In the genomic region with DNA sequence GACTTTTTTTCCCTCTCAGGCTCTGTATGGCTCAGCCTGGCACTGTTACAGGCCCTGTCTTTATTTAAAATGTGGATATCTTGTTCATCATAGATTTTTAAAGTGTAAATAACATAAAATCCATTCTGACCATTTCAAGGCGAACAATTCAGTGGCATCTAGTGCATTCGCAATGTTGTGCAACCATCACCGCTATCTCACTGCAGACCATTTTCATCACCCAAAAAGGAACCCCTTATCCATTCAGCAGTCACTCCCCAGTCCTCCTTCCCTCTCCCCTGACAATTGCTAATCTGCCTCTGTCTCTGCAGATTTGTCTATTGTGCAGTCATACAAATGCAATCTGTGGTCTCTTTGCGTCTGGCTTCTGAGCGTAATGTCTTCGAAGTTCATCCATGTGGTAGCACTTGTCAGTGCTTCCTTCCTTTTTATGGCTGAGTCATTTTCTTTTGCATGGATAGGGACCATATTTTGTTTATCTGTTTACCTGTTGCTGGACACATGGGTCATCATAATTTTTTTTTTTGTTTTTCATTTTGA, we compare ENCODE assay signal across 29 cellular contexts.
"Had no signal": no experiment of that assay in that cellular context is flagged by ENCODE, and none has a peak within 500 bp of the region (broad histone marks: within the 10 kb centered on the region; RNA-seq: fewer than 3 reads in every experiment).

No MANE protein-coding gene starts in this region.

- H2AFZ ChIP-seq: parathyroid adenoma had no signal

- H3K79me2 ChIP-seq: parathyroid adenoma had no signal

- H3K27ac Mint-ChIP-seq: natural killer cell treated with Interleukin-12 subunit alpha and Interleukin-12 subunit beta and Interleukin-15 and Interleukin-18, amount 100 ng/mL, for 72 hours; nephron progenitor cell; progenitor cell of endocrine pancreas; stimulated activated effector memory CD8-positive, alpha-beta T cell treated with anti-CD3 and anti-CD28 coated beads, Interleukin-12 subunit alpha, Interleukin-12 subunit beta, amount 100 ng/mL, for 72 hours; stimulated activated naive B cell treated with anti-CD40 and anti-IgM and Interleukin-4, amounts not matched to agents 10 μg/mL and 1 μg/mL and 100 μg/mL, for 72 hours; stimulated activated naive CD8-positive, alpha-beta T cell treated with anti-CD3 and anti-CD28 coated beads, Interleukin-15, Interleukin-2, amounts not matched to agents 100 ng/mL and 50 ng/mL, for 24 hours had no signal

- H3K4me3 ChIP-seq: ovary, psoas muscle, right lobe of liver, sigmoid colon, stomach, thoracic aorta, thyroid gland, tibial nerve, upper lobe of left lung, vagina had no signal

- H3K9me3 ChIP-seq: ovary, right lobe of liver, thyroid gland, vagina had no signal

- H3K4me3 Mint-ChIP-seq: natural killer cell treated with Interleukin-12 subunit alpha and Interleukin-12 subunit beta and Interleukin-15 and Interleukin-18, amount 100 ng/mL, for 72 hours; nephron progenitor cell; neural crest cell; stimulated activated effector memory CD8-positive, alpha-beta T cell treated with anti-CD3 and anti-CD28 coated beads, Interleukin-12 subunit alpha, Interleukin-12 subunit beta, amount 100 ng/mL, for 72 hours; stimulated activated naive B cell treated with anti-CD40 and anti-IgM and Interleukin-4, amounts not matched to agents 10 μg/mL and 1 μg/mL and 100 μg/mL, for 72 hours; stimulated activated naive CD8-positive, alpha-beta T cell treated with anti-CD3 and anti-CD28 coated beads, Interleukin-15, Interleukin-2, amounts not matched to agents 100 ng/mL and 50 ng/mL, for 24 hours had no signal

- H3K27ac ChIP-seq: ovary, parathyroid adenoma, psoas muscle, right lobe of liver, sigmoid colon, stomach, thoracic aorta, thyroid gland, tibial nerve, upper lobe of left lung, vagina had no signal

- H3K9me3 Mint-ChIP-seq: neural crest cell had no signal

- DNase-seq: nephron progenitor cell; occipital lobe; ovary; posterior cingulate gyrus; psoas muscle; right cardiac atrium; right lobe of liver; sigmoid colon; small intestine; stimulated activated CD4-positive, alpha-beta T cell treated with anti-CD3 and anti-CD28 coated beads, Interleukin-15, amount 100 ng/mL, for 24 hours; stimulated activated CD4-positive, alpha-beta T cell treated with anti-CD3 and anti-CD28 coated beads, Interleukin-2, amount 100 ng/mL, for 24 hours; stimulated activated CD4-positive, alpha-beta T cell treated with anti-CD3 and anti-CD28 coated beads, Interleukin-2, amount 100 ng/mL, for 48 hours; stimulated activated CD4-positive, alpha-beta T cell treated with anti-CD3 and anti-CD28 coated beads, Interleukin-4, amount 100 ng/mL, for 24 hours; stimulated activated naive B cell treated with anti-CD40 and anti-IgM and Interleukin-4, amounts not matched to agents 10 μg/mL and 1 μg/mL and 100 μg/mL, for 72 hours; stimulated activated naive CD4-positive, alpha-beta T cell treated with Interleukin-2 at 50 U/mL for 16 hours; stomach; thyroid gland; trophoblast cell; upper lobe of left lung had no signal

- H3K4me1 Mint-ChIP-seq: neural crest cell; stimulated activated effector memory CD8-positive, alpha-beta T cell treated with anti-CD3 and anti-CD28 coated beads, Interleukin-12 subunit alpha, Interleukin-12 subunit beta, amount 100 ng/mL, for 72 hours; stimulated activated naive B cell treated with anti-CD40 and anti-IgM and Interleukin-4, amounts not matched to agents 10 μg/mL and 1 μg/mL and 100 μg/mL, for 72 hours had no signal

- H3K36me3 ChIP-seq: ovary, right lobe of liver, sigmoid colon, stomach, thoracic aorta, thyroid gland, tibial nerve, upper lobe of left lung, vagina had no signal

- H3K27me3 ChIP-seq: ovary, right lobe of liver, thyroid gland, tibial nerve, upper lobe of left lung, vagina had no signal

- H3K4me1 ChIP-seq: parathyroid adenoma, psoas muscle, right lobe of liver, sigmoid colon, stomach, thyroid gland, tibial nerve, upper lobe of left lung, vagina had no signal

- H3K9ac ChIP-seq: parathyroid adenoma had no signal

- H3K36me3 Mint-ChIP-seq: natural killer cell treated with Interleukin-12 subunit alpha and Interleukin-12 subunit beta and Interleukin-15 and Interleukin-18, amount 100 ng/mL, for 72 hours; stimulated activated effector memory CD8-positive, alpha-beta T cell treated with anti-CD3 and anti-CD28 coated beads, Interleukin-12 subunit alpha, Interleukin-12 subunit beta, amount 100 ng/mL, for 72 hours; stimulated activated naive B cell treated with anti-CD40 and anti-IgM and Interleukin-4, amounts not matched to agents 10 μg/mL and 1 μg/mL and 100 μg/mL, for 72 hours had no signal

- FAIRE-seq: small intestine, urothelium cell line had no signal

- ATAC-seq: natural killer cell treated with Interleukin-12 subunit alpha and Interleukin-12 subunit beta and Interleukin-15 and Interleukin-18, amount 100 ng/mL, for 72 hours; psoas muscle; right cardiac atrium; right lobe of liver; stimulated activated effector memory CD8-positive, alpha-beta T cell treated with anti-CD3 and anti-CD28 coated beads, Interleukin-12 subunit alpha, Interleukin-12 subunit beta, amount 100 ng/mL, for 72 hours; stimulated activated naive B cell treated with anti-CD40 and anti-IgM and Interleukin-4, amounts not matched to agents 10 μg/mL and 1 μg/mL and 100 μg/mL, for 72 hours had no signal
